ENCODE assay signal across 8 cellular contexts in genomic region chr1:167219646-167220536, GRCh38. TPM values are rescaled to one million over a fixed set of nuclear protein-coding genes. Genes with fewer than 3 reads are reported as not detected.
DNase-seq lines count a peak whose midpoint lies in the region; ATAC-seq and TF ChIP-seq lines count a peak whose summit lies in the region.

No MANE protein-coding gene starts in this region.

- no TSS peak for BruUV-seq in PC-9 (replicated peaks; lab: Mats Ljungman, UMichigan)

- peak overlapping the region; percentile 87 for H3K4me3 Mint-ChIP-seq in activated T-cell treated with anti-CD3 and anti-CD28 coated beads, Interleukin-2, amount 50 U/mL, for 4 hours

- TF ChIP-seq CTCF in PC-9 (conservative IDR thresholded peaks at IDR 0.05) (no peak), esophagus squamous epithelium (IDR thresholded peaks at IDR 0.05) (peak in 2 of 6 experiments; percentile 16 to 17)

- H3K27me3 ChIP-seq in PC-9 (ENCODE audit: insufficient read depth, low read depth) (no peaks in the 10 kb centered on the region), esophagus squamous epithelium (no peaks in the 10 kb centered on the region)

- peak; percentile 30 for ATAC-seq in GM21737 (IDR thresholded peaks at IDR 0.05; ENCODE audit: unreplicated experiment)
- ATAC-seq in activated T-cell treated with anti-CD3 and anti-CD28 coated beads, Interleukin-2, amount 50 U/mL, for 4 hours = peak; percentile 60 to 63

- peak; percentile 91 for DNase-seq in DMS53 treated with DMSO at 0.1 percent for 48 hours (lab: John Stamatoyannopoulos, UW; ENCODE audit: unreplicated experiment)
- peak; percentile 72 for DNase-seq in KG1 (lab: John Stamatoyannopoulos, UW)
- DNase-seq in PC-9 = peak; percentile 86 to 90
- peak; percentile 88 for DNase-seq in activated T-cell treated with anti-CD3 and anti-CD28 coated beads, Interleukin-2, amount 50 U/mL, for 4 hours
- peak; percentile 58 for DNase-seq in esophagus squamous epithelium (lab: John Stamatoyannopoulos, UW)
- peak; percentile 79 for DNase-seq in myocyte (ENCODE audit: low read depth)
- DNase-seq in stimulated activated CD8-positive, alpha-beta memory T cell treated with anti-CD3 and anti-CD28 coated beads, Interleukin-7, amount 100 ng/mL, for 48 hours (ENCODE audit: extremely low read depth in 1 of 2, low read depth in 1 of 2) = peak; percentile 67 to 86

- H3F3A ChIP-seq in PC-9 (ENCODE audit: insufficient read depth, low read depth) = peaks cover 20% of the 10 kb centered on the region

- H3K36me3 ChIP-seq in PC-9 (ENCODE audit: low read depth) (no peaks in the 10 kb centered on the region), esophagus squamous epithelium (no peaks in the 10 kb centered on the region)

- H3K9me3 Mint-ChIP-seq in activated T-cell treated with anti-CD3 and anti-CD28 coated beads, Interleukin-2, amount 50 U/mL, for 4 hours = peaks cover 4% of the 10 kb centered on the region

- WGBS in esophagus squamous epithelium, 2 donors = 1 to 2% methylated on average over 22 to 47 of the region's 55 CpGs

- H3K9me3 ChIP-seq in PC-9 (ENCODE audit: insufficient read depth, low read depth) (0 out of 2 replicates have a peak, but pooled peaks cover 5% of the 10 kb centered on the region), esophagus squamous epithelium (no peaks in the 10 kb centered on the region)

- peak overlapping the region; percentile 92 for H3K27ac ChIP-seq in PC-9
- peak overlapping the region; percentile 79 to 99 (median 94) for H3K27ac ChIP-seq in esophagus squamous epithelium

- peak overlapping the region; percentile 94 for H3K4me2 ChIP-seq in PC-9

- CTCF ChIA-PET in PC-9 (lab: Charles Lee) = interaction anchor here (0.6 to 1.4 kb wide), 33 partner anchors 8 to 1639 kb away, joined by 3 to 19 read pairs (median 9); partner anchors contain the start of gene TADA1

- H3K4me3 ChIP-seq in PC-9 (peak overlapping the region; percentile 59), esophagus squamous epithelium (peak overlapping the region; percentile 44 to 95 (median 80))

- peaks cover 31% of the 10 kb centered on the region for H3K79me2 ChIP-seq in PC-9 (ENCODE audit: low read depth)

- H3K27me3 Mint-ChIP-seq in activated T-cell treated with anti-CD3 and anti-CD28 coated beads, Interleukin-2, amount 50 U/mL, for 4 hours (ENCODE audit: low read depth) = no peaks in the 10 kb centered on the region

- TF ChIP-seq POLR2A in esophagus squamous epithelium (IDR thresholded peaks at IDR 0.05) = peak in 1 of 4 donors; percentile 23

- H3K36me3 Mint-ChIP-seq in activated T-cell treated with anti-CD3 and anti-CD28 coated beads, Interleukin-2, amount 50 U/mL, for 4 hours (ENCODE audit: insufficient read depth) = no peaks in the 10 kb centered on the region

- peaks cover 28% of the 10 kb centered on the region for H3K4me1 Mint-ChIP-seq in activated T-cell treated with anti-CD3 and anti-CD28 coated beads, Interleukin-2, amount 50 U/mL, for 4 hours (ENCODE audit: low read depth)

- H3K9me2 ChIP-seq in PC-9 (ENCODE audit: insufficient read depth) = no peaks in the 10 kb centered on the region

- peak overlapping the region; percentile 78 for H2AFZ ChIP-seq in PC-9

- intact Hi-C loops in PC-9 (cut with micrococcal nuclease; ENCODE audit: unreplicated experiment) (loop anchor here (1.0 to 10.0 kb wide), 11 partner anchors 47 to 1588 kb away; partner anchors contain the start of genes DCAF6, MGST3 and MPC2), esophagus squamous epithelium (cut with DNase I) (loop anchor here (10.0 kb wide), 1 partner anchor 155 kb away; no protein-coding TSS in a partner anchor)

- H4K20me1 ChIP-seq in PC-9 (ENCODE audit: insufficient read depth) = no peaks in the 10 kb centered on the region

- POLR2A ChIA-PET in PC-9 (lab: Charles Lee; ENCODE audit: unreplicated experiment) = interaction anchor here (0.5 to 1.6 kb wide), 25 partner anchors 11 to 1622 kb away, joined by 3 to 23 read pairs (median 4); partner anchors contain the start of genes CREG1 and DCAF6

- H3K4me1 ChIP-seq in PC-9 (replicated peaks; ENCODE audit: insufficient read depth) = peaks cover 29% of the 10 kb centered on the region
- H3K4me1 ChIP-seq in esophagus squamous epithelium = peaks cover 0 to 32% (median 11%) of the 10 kb centered on the region in 3 donors

RNA-seq across cellular contexts. Expression of gene POU2F1, which starts 0.8 kb away (rescaled TPM):
- 16.6 and 28.5 TPM in 2 replicates for total RNA-seq in PC-9 (2021)
- 1 to 10 TPM; 9.0 to 9.9 (median 9.0) TPM for total RNA-seq in activated T-cell treated with anti-CD3 and anti-CD28 coated beads, Interleukin-2, amount 50 U/mL, for 4 hours
- total RNA-seq in esophagus squamous epithelium = 10 to 100 TPM in 1 of 4 donors, 1 to 10 TPM in 3; 7.8 to 10.5 (median 9.2) TPM
- 4.3 and 7.6 TPM in 2 replicates for total RNA-seq in myocyte
- 3.0 TPM for polyA plus RNA-seq in myocyte (2012)

Comparison
In these comparisons a context has a peak if more than half of its experiments do, and no peak if none do; other contexts are left out.
1. Peak in every context shown above with its lines: DNase-seq, ATAC-seq, H3K4me3 ChIP-seq and H3K27ac ChIP-seq.